ENCODE assay signal across 16 cellular contexts in genomic region chr2:262117-262516, GRCh38. TPM values are rescaled to one million over a fixed set of nuclear protein-coding genes. Genes with fewer than 3 reads are reported as not detected.
DNase-seq lines count a peak whose midpoint lies in the region; ATAC-seq and TF ChIP-seq lines count a peak whose summit lies in the region.
"Had no signal": no experiment of that assay in that cellular context is flagged by ENCODE, and none has a peak within 500 bp of the region (broad histone marks: within the 10 kb centered on the region; RNA-seq: fewer than 3 reads in every experiment).

No MANE protein-coding gene starts in this region.

- no peaks in the 10 kb centered on the region for H3K9me2 ChIP-seq in PC-9 (ENCODE audit: insufficient read depth)

- peaks cover 22 to 49% (median 33%) of the 10 kb centered on the region in 3 donors for H3K4me1 Mint-ChIP-seq in CD8-positive, alpha-beta memory T cell
- H3K4me1 Mint-ChIP-seq in glutamatergic neuron (ENCODE audit: low read depth, unreplicated experiment) = peaks cover 25% of the 10 kb centered on the region
- peaks cover 22% of the 10 kb centered on the region for H3K4me1 Mint-ChIP-seq in osteocyte (ENCODE audit: unreplicated experiment)
- H3K4me1 Mint-ChIP-seq in stimulated activated memory B cell treated with anti-CD40 and anti-IgM and Interleukin-4, amounts not matched to agents 10 μg/mL and 1 μg/mL and 100 μg/mL, for 72 hours = peaks cover 7% of the 10 kb centered on the region

- peak overlapping the region; percentile 86 for H3K4me2 ChIP-seq in PC-9

- no peak overlapping the region for H3K27ac ChIP-seq in CD8-positive, alpha-beta memory T cell (ENCODE audit: low read depth, low read length)
- H3K27ac ChIP-seq in PC-9 (no peak overlapping the region), vagina (no peak overlapping the region)
- H3K27ac ChIP-seq: foreskin keratinocyte, right atrium auricular region had no signal

- H3F3A ChIP-seq in PC-9 (ENCODE audit: insufficient read depth, low read depth) = peaks cover 3% of the 10 kb centered on the region; the same call in 1 of the 2 replicates

- BruUV-seq in PC-9 (replicated peaks; lab: Mats Ljungman, UMichigan) = no TSS peak

- CTCF ChIA-PET in CD8-positive, alpha-beta memory T cell (lab: Charles Lee) = interaction anchor here (0.8 kb wide), 1 partner anchor 28 kb away, joined by 3 read pairs; no protein-coding TSS in a partner anchor
- CTCF ChIA-PET in PC-9 (lab: Charles Lee) = interaction anchor here (0.6 kb wide), 1 partner anchor 65 kb away, joined by 4 read pairs; no protein-coding TSS in a partner anchor

- no peak overlapping the region for H3K4me3 ChIP-seq in CD8-positive, alpha-beta memory T cell (ENCODE audit: low read length)
- no peak overlapping the region for H3K4me3 ChIP-seq in PC-9
- no peak overlapping the region for H3K4me3 ChIP-seq in vagina
- H3K4me3 ChIP-seq: right atrium auricular region had no signal

- H3K79me2 ChIP-seq in PC-9 (ENCODE audit: low read depth) = peaks cover 66% of the 10 kb centered on the region

- H3K27me3 Mint-ChIP-seq in CD8-positive, alpha-beta memory T cell = peaks cover 0 to 2% of the 10 kb centered on the region in 2 donors
- H3K27me3 Mint-ChIP-seq in glutamatergic neuron (ENCODE audit: unreplicated experiment) (peaks cover 10% of the 10 kb centered on the region), osteocyte (ENCODE audit: unreplicated experiment) (no peaks in the 10 kb centered on the region)
- H3K27me3 Mint-ChIP-seq in stimulated activated memory B cell treated with anti-CD40 and anti-IgM and Interleukin-4, amounts not matched to agents 10 μg/mL and 1 μg/mL and 100 μg/mL, for 72 hours = no peaks in the 10 kb centered on the region

- peaks cover 2 to 19% (median 18%) of the 10 kb centered on the region in 3 donors for H3K36me3 Mint-ChIP-seq in CD8-positive, alpha-beta memory T cell
- H3K36me3 Mint-ChIP-seq in glutamatergic neuron (ENCODE audit: unreplicated experiment) (peaks cover 9% of the 10 kb centered on the region), osteocyte (ENCODE audit: unreplicated experiment) (peaks cover 37% of the 10 kb centered on the region)
- peaks cover 29% of the 10 kb centered on the region for H3K36me3 Mint-ChIP-seq in stimulated activated memory B cell treated with anti-CD40 and anti-IgM and Interleukin-4, amounts not matched to agents 10 μg/mL and 1 μg/mL and 100 μg/mL, for 72 hours

- H3K27me3 ChIP-seq in CD8-positive, alpha-beta memory T cell (ENCODE audit: insufficient read depth, low read length, poor library complexity, severe bottlenecking) = no peaks in the 10 kb centered on the region
- H3K27me3 ChIP-seq in PC-9 (ENCODE audit: insufficient read depth, low read depth) (no peaks in the 10 kb centered on the region), vagina (no peaks in the 10 kb centered on the region)
- H3K27me3 ChIP-seq: foreskin keratinocyte, right atrium auricular region had no signal

- TF ChIP-seq CTCF in PC-9 (conservative IDR thresholded peaks at IDR 0.05) = no peak
- TF ChIP-seq CTCF in glutamatergic neuron (IDR thresholded peaks at IDR 0.05; ENCODE audit: partially characterized antibody, unreplicated experiment) = no peak
- no peak for TF ChIP-seq CTCF in osteocyte (IDR thresholded peaks at IDR 0.05)
- no peak for TF ChIP-seq CTCF in vagina (IDR thresholded peaks at IDR 0.05)

- H4K20me1 ChIP-seq in PC-9 (ENCODE audit: insufficient read depth) = peaks cover 17% of the 10 kb centered on the region

- peaks cover 0 to 13% (median 7%) of the 10 kb centered on the region in 5 donors for H3K9me3 Mint-ChIP-seq in CD8-positive, alpha-beta memory T cell
- peaks cover 13% of the 10 kb centered on the region for H3K9me3 Mint-ChIP-seq in glutamatergic neuron (ENCODE audit: unreplicated experiment)
- peaks cover 14% of the 10 kb centered on the region for H3K9me3 Mint-ChIP-seq in osteocyte (ENCODE audit: unreplicated experiment)
- peaks cover 7% of the 10 kb centered on the region for H3K9me3 Mint-ChIP-seq in stimulated activated memory B cell treated with anti-CD40 and anti-IgM and Interleukin-4, amounts not matched to agents 10 μg/mL and 1 μg/mL and 100 μg/mL, for 72 hours

- POLR2A ChIA-PET in CD8-positive, alpha-beta memory T cell (lab: Charles Lee) = no interaction called here
- POLR2A ChIA-PET in PC-9 (lab: Charles Lee; ENCODE audit: unreplicated experiment) = no interaction called here

- intact Hi-C loops in PC-9 (cut with micrococcal nuclease; ENCODE audit: unreplicated experiment) = no loop called here
- intact Hi-C loops in vagina (cut with DNase I) = no loop called here

- H3K9me3 ChIP-seq in CD8-positive, alpha-beta memory T cell (ENCODE audit: low read length) = no peaks in the 10 kb centered on the region
- H3K9me3 ChIP-seq in PC-9 (ENCODE audit: insufficient read depth, low read depth) (peaks cover 34% of the 10 kb centered on the region), vagina (no peaks in the 10 kb centered on the region)

- peak overlapping the region in 3 of 7 donors; percentile 60 to 92 (median 74) for H3K4me3 Mint-ChIP-seq in CD8-positive, alpha-beta memory T cell
- H3K4me3 Mint-ChIP-seq in glutamatergic neuron (ENCODE audit: unreplicated experiment) = peak overlapping the region; percentile 61
- peak overlapping the region; percentile 52 for H3K4me3 Mint-ChIP-seq in osteocyte (ENCODE audit: unreplicated experiment)
- no peak overlapping the region for H3K4me3 Mint-ChIP-seq in stimulated activated memory B cell treated with anti-CD40 and anti-IgM and Interleukin-4, amounts not matched to agents 10 μg/mL and 1 μg/mL and 100 μg/mL, for 72 hours

- ATAC-seq in stimulated activated memory B cell treated with anti-CD40 and anti-IgM and Interleukin-4, amounts not matched to agents 10 μg/mL and 1 μg/mL and 100 μg/mL, for 72 hours = no peak
- ATAC-seq: activated CD4-positive, CD25-positive, alpha-beta regulatory T cell treated with anti-CD3 and anti-CD28 coated beads, Interleukin-2, amount 50 U/mL, for 24 hours; foreskin keratinocyte had no signal

- H3K36me3 ChIP-seq in CD8-positive, alpha-beta memory T cell (ENCODE audit: insufficient read depth, low read length) = no peaks in the 10 kb centered on the region
- peaks cover 45% of the 10 kb centered on the region for H3K36me3 ChIP-seq in PC-9 (ENCODE audit: low read depth)
- H3K36me3 ChIP-seq in vagina = peaks cover 0 to 4% of the 10 kb centered on the region in 2 donors
- H3K36me3 ChIP-seq: right atrium auricular region had no signal

- H2AFZ ChIP-seq in PC-9 = no peak overlapping the region

- no peak for TF ChIP-seq POLR2A in vagina (IDR thresholded peaks at IDR 0.05)

- H3K27ac Mint-ChIP-seq in CD8-positive, alpha-beta memory T cell = peak overlapping the region in 6 of 8 donors; percentile 49 to 94 (median 86)
- H3K27ac Mint-ChIP-seq in glutamatergic neuron (ENCODE audit: unreplicated experiment) = no peak overlapping the region
- no peak overlapping the region for H3K27ac Mint-ChIP-seq in osteocyte (ENCODE audit: unreplicated experiment)
- H3K27ac Mint-ChIP-seq in stimulated activated memory B cell treated with anti-CD40 and anti-IgM and Interleukin-4, amounts not matched to agents 10 μg/mL and 1 μg/mL and 100 μg/mL, for 72 hours = no peak overlapping the region

- DNase-seq in CD8-positive, alpha-beta memory T cell = no peak
- DNase-seq in PC-9 = no peak
- DNase-seq in glutamatergic neuron = no peak
- DNase-seq in osteocyte (ENCODE audit: extremely low spot score, unreplicated experiment) = no peak
- DNase-seq in vagina (ENCODE audit: extremely low spot score in 2 of 2) = no peak
- no peak for DNase-seq in occipital lobe (lab: John Stamatoyannopoulos, UW)
- DNase-seq in T1000 (lab: John Stamatoyannopoulos, UW) = no peak
- DNase-seq: activated T-cell treated with anti-CD3 and anti-CD28 coated beads for 4 hours, anterior cingulate cortex, NCI-H1048, NCI-H226 had no signal

- peaks cover 28% of the 10 kb centered on the region for H3K4me1 ChIP-seq in CD8-positive, alpha-beta memory T cell (ENCODE audit: insufficient read depth, low read length)
- H3K4me1 ChIP-seq in PC-9 (replicated peaks; ENCODE audit: insufficient read depth) (peaks cover 30% of the 10 kb centered on the region), vagina (peaks cover 35% of the 10 kb centered on the region)

RNA-seq across cellular contexts. Expression of gene SH3YL1, which starts 1.7 kb away (rescaled TPM):
- total RNA-seq in CD8-positive, alpha-beta memory T cell = 10 to 100 TPM; 16.6 to 19.7 TPM
- 21.8 TPM for polyA plus RNA-seq in CD8-positive, alpha-beta memory T cell
- total RNA-seq in PC-9 (2021) (84.7 and 102 TPM in 2 replicates), glutamatergic neuron (ENCODE audit: unreplicated experiment) (21.4 TPM), osteocyte (50.2 and 55.5 TPM in 2 replicates), vagina (32.9 TPM), occipital lobe (87.8 TPM)

RNA-seq across cellular contexts. Expression of gene ACP1, which starts 2.6 kb away (rescaled TPM):
- 100 to 1,000 TPM; 152 to 160 TPM for total RNA-seq in CD8-positive, alpha-beta memory T cell
- 171 TPM for polyA plus RNA-seq in CD8-positive, alpha-beta memory T cell
- total RNA-seq in PC-9 (2021) = 115 and 116 TPM in 2 replicates
- 86.1 TPM for total RNA-seq in glutamatergic neuron (ENCODE audit: unreplicated experiment)
- total RNA-seq in osteocyte = 81.4 and 82.9 TPM in 2 replicates
- 57.9 TPM for total RNA-seq in vagina
- 101 TPM for total RNA-seq in occipital lobe

RNA-seq across cellular contexts. Expression of gene ALKAL2, which starts 25.8 kb away (rescaled TPM):
- not detected for total RNA-seq in CD8-positive, alpha-beta memory T cell
- not detected for polyA plus RNA-seq in CD8-positive, alpha-beta memory T cell
- total RNA-seq in PC-9 (2021) (not detected in 2 replicates), glutamatergic neuron (ENCODE audit: unreplicated experiment) (1.0 TPM), osteocyte (50.0 and 52.9 TPM in 2 replicates), vagina (17.4 TPM), occipital lobe (2.0 TPM)
- total RNA-seq: foreskin keratinocyte had no signal
- polyA plus RNA-seq: BJ, foreskin keratinocyte had no signal

Comparison
In these comparisons a context has a peak if more than half of its experiments do, and no peak if none do; other contexts are left out.
1. H3K27ac Mint-ChIP-seq: peak in CD8-positive, alpha-beta memory T cell (6 of 8); none in glutamatergic neuron (single experiment), osteocyte (single experiment) and stimulated activated memory B cell treated with anti-CD40 and anti-IgM and Interleukin-4, amounts not matched to agents 10 μg/mL and 1 μg/mL and 100 μg/mL, for 72 hours (single experiment).